ENCODE assay signal across 7 cellular contexts in genomic region chr6:118283759-118284158, GRCh38.
DNase-seq lines count a peak whose midpoint lies in the region; ATAC-seq, FAIRE-seq and TF ChIP-seq lines count a peak whose summit lies in the region.

No MANE protein-coding gene starts in this region.

- no peaks in the 10 kb centered on the region for H3K36me3 ChIP-seq in astrocyte (ENCODE audit: insufficient read depth, low read length)

- H3K36me3 Mint-ChIP-seq in astrocyte (ENCODE audit: low read depth, unreplicated experiment): no peaks in the 10 kb centered on the region

- H3K4me1 Mint-ChIP-seq in astrocyte (ENCODE audit: low read depth, unreplicated experiment): peaks cover 6% of the 10 kb centered on the region

- H3K4me2 ChIP-seq in astrocyte (ENCODE audit: low read length): no peak overlapping the region

- peaks cover 3% of the 10 kb centered on the region for H3K27me3 ChIP-seq in astrocyte (ENCODE audit: insufficient read depth, low read length)

- no peaks in the 10 kb centered on the region for H3K9me3 ChIP-seq in astrocyte (ENCODE audit: insufficient read depth, low read depth, low read length)

- no peaks in the 10 kb centered on the region for H4K20me1 ChIP-seq in astrocyte (ENCODE audit: insufficient read depth, low read length)

- no peak overlapping the region for H3K4me3 Mint-ChIP-seq in astrocyte (ENCODE audit: unreplicated experiment)

- H3K9ac ChIP-seq in astrocyte (ENCODE audit: low read length): no peak overlapping the region

- H3K27ac Mint-ChIP-seq in astrocyte (ENCODE audit: unreplicated experiment): no peak overlapping the region

- H3K79me2 ChIP-seq in astrocyte (ENCODE audit: insufficient read depth, low read length): no peaks in the 10 kb centered on the region

- no peak overlapping the region for H3K27ac ChIP-seq in astrocyte (ENCODE audit: low read depth, low read length)

- peaks cover under 1% of the 10 kb centered on the region for H3K9me3 Mint-ChIP-seq in astrocyte (ENCODE audit: unreplicated experiment)

- H3K4me1 ChIP-seq in astrocyte (ENCODE audit: insufficient read depth, low read length): no peaks in the 10 kb centered on the region

- peaks cover 1% of the 10 kb centered on the region for H3K27me3 Mint-ChIP-seq in astrocyte (ENCODE audit: low read depth, unreplicated experiment)

- peak; percentile 92 for TF ChIP-seq CTCF in astrocyte (IDR thresholded peaks at IDR 0.05; ENCODE audit: insufficient read depth, low read depth, low read length)

- no peak overlapping the region for H2AFZ ChIP-seq in astrocyte (ENCODE audit: low read depth, low read length)

- DNase-seq in GM04504 (ENCODE audit: low read depth) (peak; percentile 19), LHCN-M2 (ENCODE audit: low read depth) (peak; percentile 67), RPMI7951 (ENCODE audit: low read depth) (peak; percentile 64), astrocyte (ENCODE audit: low read depth) (peak; percentile 37), iPS-NIHi11 (ENCODE audit: low spot score) (peak; percentile 37)
- DNase-seq in stimulated activated CD4-positive, alpha-beta T cell treated with anti-CD3 and anti-CD28 coated beads, Interleukin-2, amount 100 ng/mL, for 48 hours: peak; percentile 13 to 22

- FAIRE-seq in astrocyte (lab: Jason Lieb, UNC): peak; percentile 69

- H3K4me3 ChIP-seq in astrocyte (ENCODE audit: insufficient read depth, low read depth, low read length): no peak overlapping the region

- no peak for ATAC-seq in GM19395 (IDR thresholded peaks at IDR 0.05; ENCODE audit: unreplicated experiment)
